ENCODE assay signal across 2 cellular contexts in the genomic region with DNA sequence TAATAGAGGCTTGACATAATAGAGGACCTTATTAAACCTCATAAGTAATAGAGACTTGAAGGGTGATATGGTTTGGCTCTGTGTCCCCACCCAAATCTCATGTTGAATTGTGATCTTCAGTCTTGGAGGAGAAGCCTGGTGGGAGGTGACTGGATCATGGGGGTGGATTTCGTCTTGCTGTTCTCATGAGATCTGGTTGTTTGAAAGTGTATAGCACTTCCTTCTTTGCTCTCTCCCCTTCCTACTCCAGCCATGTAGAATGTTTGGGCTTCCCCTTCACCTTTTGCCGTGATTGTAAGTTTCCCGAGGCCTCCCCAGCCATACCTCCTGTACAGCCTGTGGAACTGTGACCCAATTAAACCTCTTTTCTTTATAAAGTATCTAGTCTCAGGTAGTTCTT.
TF ChIP-seq lines count a peak whose summit lies in the region.

No MANE protein-coding gene starts in this region.

TF ChIP-seq in HCT116, 20 proteins besides CTCF, POLR2A, EP300 and RAD21 (continued from another document):
- TF ChIP-seq, protein P1, sequence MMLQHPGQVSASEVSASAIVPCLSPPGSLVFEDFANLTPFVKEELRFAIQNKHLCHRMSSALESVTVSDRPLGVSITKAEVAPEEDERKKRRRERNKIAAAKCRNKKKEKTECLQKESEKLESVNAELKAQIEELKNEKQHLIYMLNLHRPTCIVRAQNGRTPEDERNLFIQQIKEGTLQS (IDR thresholded peaks at IDR 0.05): no peak
- TF ChIP-seq SIN3A (IDR thresholded peaks at IDR 0.05; ENCODE audit: low read depth) (no peak), POLR2AphosphoS5 (IDR thresholded peaks at IDR 0.05; ENCODE audit: low read depth, low read length) (no peak), EGR1 (IDR thresholded peaks at IDR 0.05; ENCODE audit: low read depth) (no peak), CEBPB (IDR thresholded peaks at IDR 0.05; ENCODE audit: low read depth) (no peak), ZNF274 (IDR thresholded peaks at IDR 0.05; ENCODE audit: low read depth, low read length) (no peak), SRF (IDR thresholded peaks at IDR 0.05; ENCODE audit: low read depth) (no peak), EZH2 (IDR thresholded peaks at IDR 0.05) (no peak), CBX3 (IDR thresholded peaks at IDR 0.05; ENCODE audit: low read depth) (no peak)
- TF ChIP-seq, protein P2, sequence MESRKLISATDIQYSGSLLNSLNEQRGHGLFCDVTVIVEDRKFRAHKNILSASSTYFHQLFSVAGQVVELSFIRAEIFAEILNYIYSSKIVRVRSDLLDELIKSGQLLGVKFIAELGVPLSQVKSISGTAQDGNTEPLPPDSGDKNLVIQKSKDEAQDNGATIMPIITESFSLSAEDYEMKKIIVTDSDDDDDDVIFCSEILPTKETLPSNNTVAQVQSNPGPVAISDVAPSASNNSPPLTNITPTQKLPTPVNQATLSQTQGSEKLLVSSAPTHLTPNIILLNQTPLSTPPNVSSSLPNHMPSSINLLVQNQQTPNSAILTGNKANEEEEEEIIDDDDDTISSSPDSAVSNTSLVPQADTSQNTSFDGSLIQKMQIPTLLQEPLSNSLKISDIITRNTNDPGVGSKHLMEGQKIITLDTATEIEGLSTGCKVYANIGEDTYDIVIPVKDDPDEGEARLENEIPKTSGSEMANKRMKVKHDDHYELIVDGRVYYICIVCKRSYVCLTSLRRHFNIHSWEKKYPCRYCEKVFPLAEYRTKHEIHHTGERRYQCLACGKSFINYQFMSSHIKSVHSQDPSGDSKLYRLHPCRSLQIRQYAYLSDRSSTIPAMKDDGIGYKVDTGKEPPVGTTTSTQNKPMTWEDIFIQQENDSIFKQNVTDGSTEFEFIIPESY (IDR thresholded peaks at IDR 0.05; ENCODE audit: extremely low read depth, insufficient replicate concordance, low read length): no peak

TF ChIP-seq in WTC11, 78 proteins besides CTCF, POLR2A, EP300 and RAD21 (continued from another document):
- TF ChIP-seq, protein P3, sequence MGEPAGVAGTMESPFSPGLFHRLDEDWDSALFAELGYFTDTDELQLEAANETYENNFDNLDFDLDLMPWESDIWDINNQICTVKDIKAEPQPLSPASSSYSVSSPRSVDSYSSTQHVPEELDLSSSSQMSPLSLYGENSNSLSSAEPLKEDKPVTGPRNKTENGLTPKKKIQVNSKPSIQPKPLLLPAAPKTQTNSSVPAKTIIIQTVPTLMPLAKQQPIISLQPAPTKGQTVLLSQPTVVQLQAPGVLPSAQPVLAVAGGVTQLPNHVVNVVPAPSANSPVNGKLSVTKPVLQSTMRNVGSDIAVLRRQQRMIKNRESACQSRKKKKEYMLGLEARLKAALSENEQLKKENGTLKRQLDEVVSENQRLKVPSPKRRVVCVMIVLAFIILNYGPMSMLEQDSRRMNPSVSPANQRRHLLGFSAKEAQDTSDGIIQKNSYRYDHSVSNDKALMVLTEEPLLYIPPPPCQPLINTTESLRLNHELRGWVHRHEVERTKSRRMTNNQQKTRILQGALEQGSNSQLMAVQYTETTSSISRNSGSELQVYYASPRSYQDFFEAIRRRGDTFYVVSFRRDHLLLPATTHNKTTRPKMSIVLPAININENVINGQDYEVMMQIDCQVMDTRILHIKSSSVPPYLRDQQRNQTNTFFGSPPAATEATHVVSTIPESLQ (CRISPR knock-in tag; IDR thresholded peaks at IDR 0.05): no peak
- no peak for TF ChIP-seq ZNF121 (CRISPR knock-in tag; IDR thresholded peaks at IDR 0.05)
- TF ChIP-seq ZNF416 (CRISPR knock-in tag; IDR thresholded peaks at IDR 0.05): no peak
- TF ChIP-seq, protein P4, sequence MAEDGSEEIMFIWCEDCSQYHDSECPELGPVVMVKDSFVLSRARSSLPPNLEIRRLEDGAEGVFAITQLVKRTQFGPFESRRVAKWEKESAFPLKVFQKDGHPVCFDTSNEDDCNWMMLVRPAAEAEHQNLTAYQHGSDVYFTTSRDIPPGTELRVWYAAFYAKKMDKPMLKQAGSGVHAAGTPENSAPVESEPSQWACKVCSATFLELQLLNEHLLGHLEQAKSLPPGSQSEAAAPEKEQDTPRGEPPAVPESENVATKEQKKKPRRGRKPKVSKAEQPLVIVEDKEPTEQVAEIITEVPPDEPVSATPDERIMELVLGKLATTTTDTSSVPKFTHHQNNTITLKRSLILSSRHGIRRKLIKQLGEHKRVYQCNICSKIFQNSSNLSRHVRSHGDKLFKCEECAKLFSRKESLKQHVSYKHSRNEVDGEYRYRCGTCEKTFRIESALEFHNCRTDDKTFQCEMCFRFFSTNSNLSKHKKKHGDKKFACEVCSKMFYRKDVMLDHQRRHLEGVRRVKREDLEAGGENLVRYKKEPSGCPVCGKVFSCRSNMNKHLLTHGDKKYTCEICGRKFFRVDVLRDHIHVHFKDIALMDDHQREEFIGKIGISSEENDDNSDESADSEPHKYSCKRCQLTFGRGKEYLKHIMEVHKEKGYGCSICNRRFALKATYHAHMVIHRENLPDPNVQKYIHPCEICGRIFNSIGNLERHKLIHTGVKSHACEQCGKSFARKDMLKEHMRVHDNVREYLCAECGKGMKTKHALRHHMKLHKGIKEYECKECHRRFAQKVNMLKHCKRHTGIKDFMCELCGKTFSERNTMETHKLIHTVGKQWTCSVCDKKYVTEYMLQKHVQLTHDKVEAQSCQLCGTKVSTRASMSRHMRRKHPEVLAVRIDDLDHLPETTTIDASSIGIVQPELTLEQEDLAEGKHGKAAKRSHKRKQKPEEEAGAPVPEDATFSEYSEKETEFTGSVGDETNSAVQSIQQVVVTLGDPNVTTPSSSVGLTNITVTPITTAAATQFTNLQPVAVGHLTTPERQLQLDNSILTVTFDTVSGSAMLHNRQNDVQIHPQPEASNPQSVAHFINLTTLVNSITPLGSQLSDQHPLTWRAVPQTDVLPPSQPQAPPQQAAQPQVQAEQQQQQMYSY (CRISPR knock-in tag; IDR thresholded peaks at IDR 0.05): no peak
- TF ChIP-seq CREB1 (CRISPR knock-in tag; IDR thresholded peaks at IDR 0.05): no peak
- TF ChIP-seq, protein P5, sequence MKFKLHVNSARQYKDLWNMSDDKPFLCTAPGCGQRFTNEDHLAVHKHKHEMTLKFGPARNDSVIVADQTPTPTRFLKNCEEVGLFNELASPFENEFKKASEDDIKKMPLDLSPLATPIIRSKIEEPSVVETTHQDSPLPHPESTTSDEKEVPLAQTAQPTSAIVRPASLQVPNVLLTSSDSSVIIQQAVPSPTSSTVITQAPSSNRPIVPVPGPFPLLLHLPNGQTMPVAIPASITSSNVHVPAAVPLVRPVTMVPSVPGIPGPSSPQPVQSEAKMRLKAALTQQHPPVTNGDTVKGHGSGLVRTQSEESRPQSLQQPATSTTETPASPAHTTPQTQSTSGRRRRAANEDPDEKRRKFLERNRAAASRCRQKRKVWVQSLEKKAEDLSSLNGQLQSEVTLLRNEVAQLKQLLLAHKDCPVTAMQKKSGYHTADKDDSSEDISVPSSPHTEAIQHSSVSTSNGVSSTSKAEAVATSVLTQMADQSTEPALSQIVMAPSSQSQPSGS (CRISPR knock-in tag; IDR thresholded peaks at IDR 0.05; ENCODE audit: borderline replicate concordance, low read depth): no peak
- TF ChIP-seq, protein P6, sequence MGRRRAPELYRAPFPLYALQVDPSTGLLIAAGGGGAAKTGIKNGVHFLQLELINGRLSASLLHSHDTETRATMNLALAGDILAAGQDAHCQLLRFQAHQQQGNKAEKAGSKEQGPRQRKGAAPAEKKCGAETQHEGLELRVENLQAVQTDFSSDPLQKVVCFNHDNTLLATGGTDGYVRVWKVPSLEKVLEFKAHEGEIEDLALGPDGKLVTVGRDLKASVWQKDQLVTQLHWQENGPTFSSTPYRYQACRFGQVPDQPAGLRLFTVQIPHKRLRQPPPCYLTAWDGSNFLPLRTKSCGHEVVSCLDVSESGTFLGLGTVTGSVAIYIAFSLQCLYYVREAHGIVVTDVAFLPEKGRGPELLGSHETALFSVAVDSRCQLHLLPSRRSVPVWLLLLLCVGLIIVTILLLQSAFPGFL (CRISPR knock-in tag; IDR thresholded peaks at IDR 0.05; ENCODE audit: borderline replicate concordance): no peak
- TF ChIP-seq, protein P7, sequence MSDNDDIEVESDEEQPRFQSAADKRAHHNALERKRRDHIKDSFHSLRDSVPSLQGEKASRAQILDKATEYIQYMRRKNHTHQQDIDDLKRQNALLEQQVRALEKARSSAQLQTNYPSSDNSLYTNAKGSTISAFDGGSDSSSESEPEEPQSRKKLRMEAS (CRISPR knock-in tag; IDR thresholded peaks at IDR 0.05): no peak
- TF ChIP-seq, protein P8, sequence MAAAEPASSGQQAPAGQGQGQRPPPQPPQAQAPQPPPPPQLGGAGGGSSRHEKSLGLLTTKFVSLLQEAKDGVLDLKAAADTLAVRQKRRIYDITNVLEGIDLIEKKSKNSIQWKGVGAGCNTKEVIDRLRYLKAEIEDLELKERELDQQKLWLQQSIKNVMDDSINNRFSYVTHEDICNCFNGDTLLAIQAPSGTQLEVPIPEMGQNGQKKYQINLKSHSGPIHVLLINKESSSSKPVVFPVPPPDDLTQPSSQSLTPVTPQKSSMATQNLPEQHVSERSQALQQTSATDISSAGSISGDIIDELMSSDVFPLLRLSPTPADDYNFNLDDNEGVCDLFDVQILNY (CRISPR knock-in tag; IDR thresholded peaks at IDR 0.05): no peak
- TF ChIP-seq, protein P9, sequence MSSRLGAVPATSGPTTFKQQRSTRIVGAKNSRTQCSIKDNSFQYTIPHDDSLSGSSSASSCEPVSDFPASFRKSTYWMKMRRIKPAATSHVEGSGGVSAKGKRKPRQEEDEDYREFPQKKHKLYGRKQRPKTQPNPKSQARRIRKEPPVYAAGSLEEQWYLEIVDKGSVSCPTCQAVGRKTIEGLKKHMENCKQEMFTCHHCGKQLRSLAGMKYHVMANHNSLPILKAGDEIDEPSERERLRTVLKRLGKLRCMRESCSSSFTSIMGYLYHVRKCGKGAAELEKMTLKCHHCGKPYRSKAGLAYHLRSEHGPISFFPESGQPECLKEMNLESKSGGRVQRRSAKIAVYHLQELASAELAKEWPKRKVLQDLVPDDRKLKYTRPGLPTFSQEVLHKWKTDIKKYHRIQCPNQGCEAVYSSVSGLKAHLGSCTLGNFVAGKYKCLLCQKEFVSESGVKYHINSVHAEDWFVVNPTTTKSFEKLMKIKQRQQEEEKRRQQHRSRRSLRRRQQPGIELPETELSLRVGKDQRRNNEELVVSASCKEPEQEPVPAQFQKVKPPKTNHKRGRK (CRISPR knock-in tag; IDR thresholded peaks at IDR 0.05; ENCODE audit: borderline replicate concordance): no peak
- TF ChIP-seq ZNF138 (CRISPR knock-in tag; conservative IDR thresholded peaks at IDR 0.05): no peak
- no peak for TF ChIP-seq SP1 (CRISPR knock-in tag; conservative IDR thresholded peaks at IDR 0.05)
- no peak for TF ChIP-seq SMAD4 (CRISPR knock-in tag; IDR thresholded peaks at IDR 0.05)
- TF ChIP-seq, protein P10, sequence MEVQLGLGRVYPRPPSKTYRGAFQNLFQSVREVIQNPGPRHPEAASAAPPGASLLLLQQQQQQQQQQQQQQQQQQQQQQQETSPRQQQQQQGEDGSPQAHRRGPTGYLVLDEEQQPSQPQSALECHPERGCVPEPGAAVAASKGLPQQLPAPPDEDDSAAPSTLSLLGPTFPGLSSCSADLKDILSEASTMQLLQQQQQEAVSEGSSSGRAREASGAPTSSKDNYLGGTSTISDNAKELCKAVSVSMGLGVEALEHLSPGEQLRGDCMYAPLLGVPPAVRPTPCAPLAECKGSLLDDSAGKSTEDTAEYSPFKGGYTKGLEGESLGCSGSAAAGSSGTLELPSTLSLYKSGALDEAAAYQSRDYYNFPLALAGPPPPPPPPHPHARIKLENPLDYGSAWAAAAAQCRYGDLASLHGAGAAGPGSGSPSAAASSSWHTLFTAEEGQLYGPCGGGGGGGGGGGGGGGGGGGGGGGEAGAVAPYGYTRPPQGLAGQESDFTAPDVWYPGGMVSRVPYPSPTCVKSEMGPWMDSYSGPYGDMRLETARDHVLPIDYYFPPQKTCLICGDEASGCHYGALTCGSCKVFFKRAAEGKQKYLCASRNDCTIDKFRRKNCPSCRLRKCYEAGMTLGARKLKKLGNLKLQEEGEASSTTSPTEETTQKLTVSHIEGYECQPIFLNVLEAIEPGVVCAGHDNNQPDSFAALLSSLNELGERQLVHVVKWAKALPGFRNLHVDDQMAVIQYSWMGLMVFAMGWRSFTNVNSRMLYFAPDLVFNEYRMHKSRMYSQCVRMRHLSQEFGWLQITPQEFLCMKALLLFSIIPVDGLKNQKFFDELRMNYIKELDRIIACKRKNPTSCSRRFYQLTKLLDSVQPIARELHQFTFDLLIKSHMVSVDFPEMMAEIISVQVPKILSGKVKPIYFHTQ (CRISPR knock-in tag; IDR thresholded peaks at IDR 0.05): no peak
- TF ChIP-seq, protein P11, sequence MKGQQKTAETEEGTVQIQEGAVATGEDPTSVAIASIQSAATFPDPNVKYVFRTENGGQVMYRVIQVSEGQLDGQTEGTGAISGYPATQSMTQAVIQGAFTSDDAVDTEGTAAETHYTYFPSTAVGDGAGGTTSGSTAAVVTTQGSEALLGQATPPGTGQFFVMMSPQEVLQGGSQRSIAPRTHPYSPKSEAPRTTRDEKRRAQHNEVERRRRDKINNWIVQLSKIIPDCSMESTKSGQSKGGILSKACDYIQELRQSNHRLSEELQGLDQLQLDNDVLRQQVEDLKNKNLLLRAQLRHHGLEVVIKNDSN (CRISPR knock-in tag; IDR thresholded peaks at IDR 0.05): no peak
